Comparison of ENCODE assay signal across 3 cellular contexts in the genomic region with DNA sequence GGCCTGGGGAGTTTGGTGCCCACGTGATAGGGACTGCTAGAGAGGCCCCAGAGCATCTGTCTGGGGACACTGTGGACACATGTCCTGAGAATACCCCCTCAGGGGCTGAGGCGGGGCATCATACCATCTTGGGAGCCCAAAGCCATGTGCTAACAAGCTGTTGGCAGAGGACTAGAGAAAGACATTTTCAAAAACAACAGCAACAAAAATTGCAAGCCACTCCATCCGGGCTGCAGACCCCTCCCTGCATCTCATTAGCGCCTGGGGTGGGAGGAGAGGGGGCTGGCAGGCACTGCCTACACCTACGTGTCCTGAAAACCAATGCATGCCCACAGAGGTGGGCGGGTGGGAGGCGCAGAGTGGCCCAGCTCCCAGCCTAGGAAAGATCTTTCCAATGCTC.
TF ChIP-seq lines count a peak whose summit lies in the region.

No MANE protein-coding gene starts in this region.

TF ChIP-seq in SK-N-SH, 30 proteins besides CTCF, POLR2A, EP300 and RAD21 (continues in another document):
- TF ChIP-seq, protein P1, sequence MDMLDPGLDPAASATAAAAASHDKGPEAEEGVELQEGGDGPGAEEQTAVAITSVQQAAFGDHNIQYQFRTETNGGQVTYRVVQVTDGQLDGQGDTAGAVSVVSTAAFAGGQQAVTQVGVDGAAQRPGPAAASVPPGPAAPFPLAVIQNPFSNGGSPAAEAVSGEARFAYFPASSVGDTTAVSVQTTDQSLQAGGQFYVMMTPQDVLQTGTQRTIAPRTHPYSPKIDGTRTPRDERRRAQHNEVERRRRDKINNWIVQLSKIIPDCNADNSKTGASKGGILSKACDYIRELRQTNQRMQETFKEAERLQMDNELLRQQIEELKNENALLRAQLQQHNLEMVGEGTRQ (IDR thresholded peaks at IDR 0.05; ENCODE audit: borderline replicate concordance, low read depth, low read length) = no peak
- no peak for TF ChIP-seq TEAD4 (IDR thresholded peaks at IDR 0.05; ENCODE audit: borderline replicate concordance, insufficient read depth)
- TF ChIP-seq, protein P2, sequence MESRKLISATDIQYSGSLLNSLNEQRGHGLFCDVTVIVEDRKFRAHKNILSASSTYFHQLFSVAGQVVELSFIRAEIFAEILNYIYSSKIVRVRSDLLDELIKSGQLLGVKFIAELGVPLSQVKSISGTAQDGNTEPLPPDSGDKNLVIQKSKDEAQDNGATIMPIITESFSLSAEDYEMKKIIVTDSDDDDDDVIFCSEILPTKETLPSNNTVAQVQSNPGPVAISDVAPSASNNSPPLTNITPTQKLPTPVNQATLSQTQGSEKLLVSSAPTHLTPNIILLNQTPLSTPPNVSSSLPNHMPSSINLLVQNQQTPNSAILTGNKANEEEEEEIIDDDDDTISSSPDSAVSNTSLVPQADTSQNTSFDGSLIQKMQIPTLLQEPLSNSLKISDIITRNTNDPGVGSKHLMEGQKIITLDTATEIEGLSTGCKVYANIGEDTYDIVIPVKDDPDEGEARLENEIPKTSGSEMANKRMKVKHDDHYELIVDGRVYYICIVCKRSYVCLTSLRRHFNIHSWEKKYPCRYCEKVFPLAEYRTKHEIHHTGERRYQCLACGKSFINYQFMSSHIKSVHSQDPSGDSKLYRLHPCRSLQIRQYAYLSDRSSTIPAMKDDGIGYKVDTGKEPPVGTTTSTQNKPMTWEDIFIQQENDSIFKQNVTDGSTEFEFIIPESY (IDR thresholded peaks at IDR 0.05; ENCODE audit: borderline replicate concordance, low read depth) = no peak
- no peak for TF ChIP-seq SMC3 (IDR thresholded peaks at IDR 0.05; ENCODE audit: low read depth, low read length)
- no peak for TF ChIP-seq POLR2AphosphoS5 (IDR thresholded peaks at IDR 0.05; ENCODE audit: low read depth, low read length)
- TF ChIP-seq NRF1 (IDR thresholded peaks at IDR 0.05; ENCODE audit: low read depth, low read length) = no peak
- TF ChIP-seq TCF12 (IDR thresholded peaks at IDR 0.05) = no peak
- TF ChIP-seq FOXJ3 (CRISPR knock-in tag; IDR thresholded peaks at IDR 0.05) = no peak
- TF ChIP-seq RCOR1 (IDR thresholded peaks at IDR 0.05; ENCODE audit: low read length) = no peak
- no peak for TF ChIP-seq JUND (IDR thresholded peaks at IDR 0.05)
- TF ChIP-seq, protein P3, sequence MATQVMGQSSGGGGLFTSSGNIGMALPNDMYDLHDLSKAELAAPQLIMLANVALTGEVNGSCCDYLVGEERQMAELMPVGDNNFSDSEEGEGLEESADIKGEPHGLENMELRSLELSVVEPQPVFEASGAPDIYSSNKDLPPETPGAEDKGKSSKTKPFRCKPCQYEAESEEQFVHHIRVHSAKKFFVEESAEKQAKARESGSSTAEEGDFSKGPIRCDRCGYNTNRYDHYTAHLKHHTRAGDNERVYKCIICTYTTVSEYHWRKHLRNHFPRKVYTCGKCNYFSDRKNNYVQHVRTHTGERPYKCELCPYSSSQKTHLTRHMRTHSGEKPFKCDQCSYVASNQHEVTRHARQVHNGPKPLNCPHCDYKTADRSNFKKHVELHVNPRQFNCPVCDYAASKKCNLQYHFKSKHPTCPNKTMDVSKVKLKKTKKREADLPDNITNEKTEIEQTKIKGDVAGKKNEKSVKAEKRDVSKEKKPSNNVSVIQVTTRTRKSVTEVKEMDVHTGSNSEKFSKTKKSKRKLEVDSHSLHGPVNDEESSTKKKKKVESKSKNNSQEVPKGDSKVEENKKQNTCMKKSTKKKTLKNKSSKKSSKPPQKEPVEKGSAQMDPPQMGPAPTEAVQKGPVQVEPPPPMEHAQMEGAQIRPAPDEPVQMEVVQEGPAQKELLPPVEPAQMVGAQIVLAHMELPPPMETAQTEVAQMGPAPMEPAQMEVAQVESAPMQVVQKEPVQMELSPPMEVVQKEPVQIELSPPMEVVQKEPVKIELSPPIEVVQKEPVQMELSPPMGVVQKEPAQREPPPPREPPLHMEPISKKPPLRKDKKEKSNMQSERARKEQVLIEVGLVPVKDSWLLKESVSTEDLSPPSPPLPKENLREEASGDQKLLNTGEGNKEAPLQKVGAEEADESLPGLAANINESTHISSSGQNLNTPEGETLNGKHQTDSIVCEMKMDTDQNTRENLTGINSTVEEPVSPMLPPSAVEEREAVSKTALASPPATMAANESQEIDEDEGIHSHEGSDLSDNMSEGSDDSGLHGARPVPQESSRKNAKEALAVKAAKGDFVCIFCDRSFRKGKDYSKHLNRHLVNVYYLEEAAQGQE (IDR thresholded peaks at IDR 0.05; ENCODE audit: low read depth, low read length) = no peak
- TF ChIP-seq GATA2 (CRISPR knock-in tag; IDR thresholded peaks at IDR 0.05) = no peak
- TF ChIP-seq EZH2phosphoT487 (IDR thresholded peaks at IDR 0.05; ENCODE audit: borderline replicate concordance, low read depth) = no peak
- TF ChIP-seq NFIC (IDR thresholded peaks at IDR 0.05; ENCODE audit: borderline replicate concordance) = no peak

TF ChIP-seq in SK-N-SH treated with all-trans-retinoic acid at 6 μM for 48 hours, 23 proteins besides CTCF, POLR2A, EP300 and RAD21:
- no peak for TF ChIP-seq ESRRG (CRISPR knock-in tag; IDR thresholded peaks at IDR 0.05)
- TF ChIP-seq RARB (CRISPR knock-in tag; IDR thresholded peaks at IDR 0.05) = no peak
- no peak for TF ChIP-seq ISL1 (CRISPR knock-in tag; IDR thresholded peaks at IDR 0.05)
- TF ChIP-seq ZNF565 (CRISPR knock-in tag; conservative IDR thresholded peaks at IDR 0.05; ENCODE audit: low read depth) = no peak
- TF ChIP-seq TOX (CRISPR knock-in tag; IDR thresholded peaks at IDR 0.05; ENCODE audit: borderline replicate concordance) = no peak

TF ChIP-seq in IMR-90, 13 proteins besides CTCF, POLR2A, EP300 and RAD21:
- TF ChIP-seq, protein P4, sequence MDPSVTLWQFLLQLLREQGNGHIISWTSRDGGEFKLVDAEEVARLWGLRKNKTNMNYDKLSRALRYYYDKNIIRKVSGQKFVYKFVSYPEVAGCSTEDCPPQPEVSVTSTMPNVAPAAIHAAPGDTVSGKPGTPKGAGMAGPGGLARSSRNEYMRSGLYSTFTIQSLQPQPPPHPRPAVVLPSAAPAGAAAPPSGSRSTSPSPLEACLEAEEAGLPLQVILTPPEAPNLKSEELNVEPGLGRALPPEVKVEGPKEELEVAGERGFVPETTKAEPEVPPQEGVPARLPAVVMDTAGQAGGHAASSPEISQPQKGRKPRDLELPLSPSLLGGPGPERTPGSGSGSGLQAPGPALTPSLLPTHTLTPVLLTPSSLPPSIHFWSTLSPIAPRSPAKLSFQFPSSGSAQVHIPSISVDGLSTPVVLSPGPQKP (IDR thresholded peaks at IDR 0.05; ENCODE audit: borderline replicate concordance, low read depth, low read length) = no peak
- TF ChIP-seq RCOR1 (IDR thresholded peaks at IDR 0.05; ENCODE audit: insufficient replicate concordance, low read length) = no peak
- no peak for TF ChIP-seq MXI1 (IDR thresholded peaks at IDR 0.05; ENCODE audit: borderline replicate concordance, low read depth, low read length)
- no peak for TF ChIP-seq SMC3 (IDR thresholded peaks at IDR 0.05; ENCODE audit: low read depth, low read length)
- no peak for TF ChIP-seq MAZ (IDR thresholded peaks at IDR 0.05; ENCODE audit: borderline replicate concordance, low read depth, low read length)
- TF ChIP-seq RFX5 (IDR thresholded peaks at IDR 0.05; ENCODE audit: low read depth, low read length) = no peak
TF ChIP-seq in IMR-90: peak in this region for 0.
